ENCODE assay signal across 13 cellular contexts in genomic region chr7:95976369-95976768, GRCh38.
DNase-seq lines count a peak whose midpoint lies in the region; ATAC-seq and TF ChIP-seq lines count a peak whose summit lies in the region.
"Had no signal": no experiment of that assay in that cellular context is flagged by ENCODE, and none has a peak within 500 bp of the region (broad histone marks: within the 10 kb centered on the region; RNA-seq: fewer than 3 reads in every experiment).

No MANE protein-coding gene starts in this region.

- no peak overlapping the region for H3K4me3 ChIP-seq in LNCaP clone FGC (ENCODE audit: low read depth, low read length)
- H3K4me3 ChIP-seq in PC-3 (ENCODE audit: low read length), result no peak overlapping the region
- H3K4me3 ChIP-seq: GM23248 had no signal

- intact Hi-C loops in PC-3 (cut with micrococcal nuclease), result no loop called here

- BruUV-seq in PC-3 (replicated peaks; lab: Mats Ljungman, UMichigan), result no TSS peak

- H3K9ac ChIP-seq in PC-3 (ENCODE audit: low read length), result no peak overlapping the region
- H3K9ac ChIP-seq: GM23248 had no signal

- H3K9me3 ChIP-seq in PC-3 (ENCODE audit: low read length), result no peaks in the 10 kb centered on the region
- H3K9me3 ChIP-seq: Caco-2 had no signal

- H3F3A ChIP-seq in PC-3 (ENCODE audit: low read length, unreplicated experiment), result no peaks in the 10 kb centered on the region

- TF ChIP-seq CTCF in LNCaP clone FGC (IDR thresholded peaks at IDR 0.05; ENCODE audit: control insufficient read depth, extremely low read depth, insufficient read depth) (no peak), PC-3 (conservative IDR thresholded peaks at IDR 0.05; ENCODE audit: low read depth, low read length) (no peak)

- 0 out of 2 replicates have a peak, but pooled peaks cover 11% of the 10 kb centered on the region for H3K4me1 ChIP-seq in PC-3 (ENCODE audit: insufficient read depth, low read length)
- H3K4me1 ChIP-seq: Caco-2 had no signal

- DNase-seq in DMS53 (lab: John Stamatoyannopoulos, UW) (peak; percentile 59), DMS53 treated with DMSO at 0.1 percent for 48 hours (lab: John Stamatoyannopoulos, UW; ENCODE audit: unreplicated experiment) (no peak), LNCaP clone FGC (ENCODE audit: low read depth) (peak; percentile 4), PC-3 (peak; percentile 21), COLO668 (lab: John Stamatoyannopoulos, UW; ENCODE audit: unreplicated experiment) (no peak)
- DNase-seq: C1 segment of cervical spinal cord; Caco-2; CD4-positive, alpha-beta memory T cell; DND-41; GM23248; H7; HCEC 1CT had no signal

- H3K79me2 ChIP-seq in PC-3 (ENCODE audit: low read length), result no peaks in the 10 kb centered on the region

- CTCF ChIA-PET in PC-3 (lab: Charles Lee), result no interaction called here

- ATAC-seq in PC-3, result peak; percentile 77
- ATAC-seq in GM18907 (IDR thresholded peaks at IDR 0.05; ENCODE audit: unreplicated experiment), result no peak

- H3K36me3 ChIP-seq in PC-3 (ENCODE audit: low read depth, low read length), result no peaks in the 10 kb centered on the region

- H3K4me2 ChIP-seq in PC-3 (ENCODE audit: low read length), result no peak overlapping the region

- no peak overlapping the region for H2AFZ ChIP-seq in PC-3 (ENCODE audit: low read length)
- H2AFZ ChIP-seq: GM23248 had no signal

- H3K27me3 ChIP-seq in PC-3 (ENCODE audit: low read length), result no peaks in the 10 kb centered on the region

- POLR2A ChIA-PET in PC-3 (lab: Charles Lee; ENCODE audit: unreplicated experiment), result no interaction called here

- H3K9me2 ChIP-seq in PC-3 (replicated peaks; ENCODE audit: low read length), result no peaks in the 10 kb centered on the region

- no peaks in the 10 kb centered on the region for H4K20me1 ChIP-seq in PC-3 (ENCODE audit: low read length)

- H3K27ac ChIP-seq in PC-3 (ENCODE audit: low read length), result no peak overlapping the region
- H3K27ac ChIP-seq: GM23248 had no signal

Comparison
In these comparisons a context has a peak if more than half of its experiments do, and no peak if none do; other contexts are left out.
1. DNase-seq: peak in DMS53 (single experiment), LNCaP clone FGC (single experiment) and PC-3 (single experiment); none in DMS53 treated with DMSO at 0.1 percent for 48 hours (single experiment) and COLO668 (single experiment).